In genomic region chrX:128975716-128976115, GRCh38 we compare ENCODE assay signal across 9 cellular contexts.
DNase-seq lines count a peak whose midpoint lies in the region; ATAC-seq, FAIRE-seq and TF ChIP-seq lines count a peak whose summit lies in the region.
"Had no signal": no experiment of that assay in that cellular context is flagged by ENCODE, and none has a peak within 500 bp of the region (broad histone marks: within the 10 kb centered on the region; RNA-seq: fewer than 3 reads in every experiment).

No MANE protein-coding gene starts in this region.

- no peaks in the 10 kb centered on the region for H3K36me3 ChIP-seq in H1 (ENCODE audit: control insufficient read depth in 2 of 4, insufficient read depth in 4 of 4, low read length in 3 of 4)
- H3K36me3 ChIP-seq in osteoblast (ENCODE audit: insufficient read depth, low read length): no peaks in the 10 kb centered on the region
- H3K36me3 ChIP-seq in ascending aorta: no peaks in the 10 kb centered on the region

- peak; percentile 86 to 89 for TF ChIP-seq RAD21 in H1 (IDR thresholded peaks at IDR 0.05 in 1 of 2, conservative IDR thresholded peaks at IDR 0.05 in 1 of 2; ENCODE audit: low read depth in 2 of 2, low read length in 2 of 2)

- TF ChIP-seq POLR2A in H1 (IDR thresholded peaks at IDR 0.05; ENCODE audit: control extremely low read depth in 1 of 2, low read depth in 2 of 2, low read length in 2 of 2): no peak

- H4K20me1 ChIP-seq in H1 (replicated peaks in 1 of 2; ENCODE audit: control insufficient read depth in 1 of 2, insufficient read depth in 2 of 2, low read length in 2 of 2) (no peaks in the 10 kb centered on the region), osteoblast (ENCODE audit: insufficient read depth, low read length) (no peaks in the 10 kb centered on the region)

- no peaks in the 10 kb centered on the region for H3K23me2 ChIP-seq in H1 (ENCODE audit: low read depth, low read length)

- CTCF ChIA-PET in activated CD4-positive, alpha-beta T cell treated with anti-CD3 and anti-CD28 coated beads for 36 hours (lab: Charles Lee): interaction anchor here (0.6 to 0.9 kb wide), 3 partner anchors 210 to 468 kb away, joined by 3 read pairs; no protein-coding TSS in a partner anchor
- CTCF ChIA-PET in H1 (lab: Charles Lee; ENCODE audit: partially characterized antibody): interaction anchor here (0.6 to 3.7 kb wide), 11 partner anchors 9 to 870 kb away, joined by 3 to 24 read pairs (median 4); no protein-coding TSS in a partner anchor

- H3K4me3 ChIP-seq in H1 (ENCODE audit: extremely low read depth in 1 of 4, insufficient read depth in 2 of 4, low read depth in 3 of 4, low read length in 4 of 4) (no peak overlapping the region), osteoblast (ENCODE audit: insufficient read depth, low read length) (no peak overlapping the region), ascending aorta (no peak overlapping the region)

- WGBS in H1 (ENCODE audit: extremely low coverage in 1 of 2, insufficient coverage in 1 of 2, insufficient read length in 1 of 2, insufficient replicate concordance in 2 of 2, low coverage in 1 of 2, low lambda C conversion rate in 2 of 2, missing lambda C conversion rate in 1 of 2), 2 experiments: 46% methylated on average over 2 of the region's 6 CpGs; no CpG with 5 or more reads in 1 of the 2 experiments

- H2BK120ac ChIP-seq in H1 (replicated peaks; ENCODE audit: low read depth, low read length): no peak overlapping the region

- no peak overlapping the region for H2AK5ac ChIP-seq in H1 (ENCODE audit: low read depth, low read length)

- no peak overlapping the region for H3K18ac ChIP-seq in H1 (ENCODE audit: extremely low read depth, low read length)

- H2BK12ac ChIP-seq in H1 (ENCODE audit: low read depth, low read length): no peak overlapping the region

- H3K9ac ChIP-seq in H1 (replicated peaks in 1 of 4; ENCODE audit: extremely low read depth in 1 of 4, low read depth in 3 of 4, low read length in 3 of 4): no peak overlapping the region

- peak; percentile 42 for DNase-seq in activated CD4-positive, alpha-beta T cell treated with anti-CD3 and anti-CD28 coated beads for 36 hours
- no peak for DNase-seq in activated CD4-positive, alpha-beta T cell treated with anti-CD3 and anti-CD28 coated beads for 4 hours
- peak; percentile 52 for DNase-seq in NCI-H748 treated with DMSO at 0.1 percent for 48 hours (lab: John Stamatoyannopoulos, UW)
- peak; percentile 31 to 83 for DNase-seq in H1 (ENCODE audit: low read depth in 1 of 2, low spot score in 2 of 2)
- no peak for DNase-seq in osteoblast (ENCODE audit: insufficient read length, low spot score, missing footprints)
- no peak for DNase-seq in ascending aorta (ENCODE audit: low spot score in 2 of 2)
- DNase-seq in NCI-H2227 treated with DMSO at 0.1 percent for 48 hours (lab: John Stamatoyannopoulos, UW): no peak

- H3K27ac Mint-ChIP-seq in activated CD4-positive, alpha-beta T cell treated with anti-CD3 and anti-CD28 coated beads for 36 hours: no peak overlapping the region

- H3K79me2 ChIP-seq in H1 (ENCODE audit: control insufficient read depth in 1 of 2, insufficient read depth in 2 of 2, low read length in 2 of 2) (no peaks in the 10 kb centered on the region), osteoblast (ENCODE audit: insufficient read depth, low read length) (no peaks in the 10 kb centered on the region)

- H3K36me3 Mint-ChIP-seq in activated CD4-positive, alpha-beta T cell treated with anti-CD3 and anti-CD28 coated beads for 36 hours (ENCODE audit: low read depth): no peaks in the 10 kb centered on the region
- H3K36me3 Mint-ChIP-seq: naive thymus-derived CD4-positive, alpha-beta T cell had no signal

- peak; percentile 99 for FAIRE-seq in H1 (lab: Jason Lieb, UNC)

- H3K4me3 Mint-ChIP-seq in activated CD4-positive, alpha-beta T cell treated with anti-CD3 and anti-CD28 coated beads for 36 hours: no peak overlapping the region
- H3K4me3 Mint-ChIP-seq: naive thymus-derived CD4-positive, alpha-beta T cell had no signal

- intact Hi-C loops in activated CD4-positive, alpha-beta T cell treated with anti-CD3 and anti-CD28 coated beads for 36 hours (cut with DNase I, micrococcal nuclease): loop anchor here in 1 of 2 experiments (5.0 kb wide), 1 partner anchor 868 kb away; no protein-coding TSS in a partner anchor
- intact Hi-C loops in ascending aorta (cut with DNase I): no loop called here

- ATAC-seq in activated CD4-positive, alpha-beta T cell treated with anti-CD3 and anti-CD28 coated beads for 36 hours: no peak
- ATAC-seq in HG02623 (IDR thresholded peaks at IDR 0.05; ENCODE audit: unreplicated experiment): peak; percentile 67
- ATAC-seq: naive thymus-derived CD4-positive, alpha-beta T cell had no signal

- no peaks in the 10 kb centered on the region for H3K9me3 Mint-ChIP-seq in activated CD4-positive, alpha-beta T cell treated with anti-CD3 and anti-CD28 coated beads for 36 hours (ENCODE audit: low read depth)
- H3K9me3 Mint-ChIP-seq: naive thymus-derived CD4-positive, alpha-beta T cell had no signal

- no peak overlapping the region for H3K56ac ChIP-seq in H1 (replicated peaks; ENCODE audit: insufficient read length, low read depth, low read length)

- no peak overlapping the region for H3K23ac ChIP-seq in H1 (ENCODE audit: insufficient read length)

- no peak overlapping the region for H2BK20ac ChIP-seq in H1 (ENCODE audit: low read length)

- POLR2A ChIA-PET in activated CD4-positive, alpha-beta T cell treated with anti-CD3 and anti-CD28 coated beads for 36 hours (lab: Charles Lee): no interaction called here
- POLR2A ChIA-PET in H1 (lab: Charles Lee; ENCODE audit: partially characterized antibody): no interaction called here

- no peak for TF ChIP-seq EP300 in H1 (IDR thresholded peaks at IDR 0.05; ENCODE audit: borderline replicate concordance in 1 of 2, low read depth in 2 of 2, low read length in 2 of 2)

- H3K4me1 Mint-ChIP-seq in activated CD4-positive, alpha-beta T cell treated with anti-CD3 and anti-CD28 coated beads for 36 hours: no peaks in the 10 kb centered on the region
- H3K4me1 Mint-ChIP-seq: naive thymus-derived CD4-positive, alpha-beta T cell had no signal

- no peak overlapping the region for H2BK5ac ChIP-seq in H1 (ENCODE audit: low read depth, low read length)

- no peaks in the 10 kb centered on the region for H3K27me3 Mint-ChIP-seq in activated CD4-positive, alpha-beta T cell treated with anti-CD3 and anti-CD28 coated beads for 36 hours

- no peak overlapping the region for H3K27ac ChIP-seq in H1 (ENCODE audit: low read depth, low read length)
- no peak overlapping the region for H3K27ac ChIP-seq in osteoblast (ENCODE audit: low read depth, low read length)
- no peak overlapping the region for H3K27ac ChIP-seq in ascending aorta

- no peaks in the 10 kb centered on the region for H3K27me3 ChIP-seq in H1 (replicated peaks in 1 of 4; ENCODE audit: control insufficient read depth in 3 of 4, extremely low read depth in 1 of 4, insufficient read depth in 3 of 4, low read length in 3 of 4)
- no peaks in the 10 kb centered on the region for H3K27me3 ChIP-seq in osteoblast (ENCODE audit: insufficient read depth, low read length)
- H3K27me3 ChIP-seq in ascending aorta: no peaks in the 10 kb centered on the region

- no peak overlapping the region for H3K4ac ChIP-seq in H1 (replicated peaks; ENCODE audit: insufficient read length, low read depth, low read length)

- no peak overlapping the region for H4K8ac ChIP-seq in H1 (ENCODE audit: extremely low read depth, insufficient read depth, low read length)

- H4K91ac ChIP-seq in H1 (replicated peaks; ENCODE audit: insufficient read length, low read length): no peak overlapping the region

- no peaks in the 10 kb centered on the region for H3K79me1 ChIP-seq in H1 (ENCODE audit: low read depth, low read length)

- H3K9me3 ChIP-seq in H1 (ENCODE audit: insufficient read depth in 2 of 2, low read depth in 1 of 2, low read length in 1 of 2) (no peaks in the 10 kb centered on the region), osteoblast (ENCODE audit: low read depth, low read length) (no peaks in the 10 kb centered on the region), ascending aorta (no peaks in the 10 kb centered on the region)

- no peak overlapping the region for H4K5ac ChIP-seq in H1 (ENCODE audit: insufficient read length, low read depth, low read length)

- no peak overlapping the region for H3K14ac ChIP-seq in H1 (ENCODE audit: insufficient read length)

- H3K4me1 ChIP-seq in H1 (replicated peaks in 1 of 4; ENCODE audit: control insufficient read depth in 3 of 4, insufficient read depth in 4 of 4, low read length in 3 of 4) (peaks cover 0 to 3% (median 1%) of the 10 kb centered on the region in 4 experiments; a peak in 2 of 7 replicates), osteoblast (ENCODE audit: insufficient read depth, low read length) (no peaks in the 10 kb centered on the region), ascending aorta (no peaks in the 10 kb centered on the region)

- H3K4me2 ChIP-seq in H1 (ENCODE audit: insufficient read depth in 1 of 2, low read depth in 2 of 2, low read length in 2 of 2) (no peak overlapping the region), osteoblast (ENCODE audit: insufficient read depth, low read length) (no peak overlapping the region)

- TF ChIP-seq CTCF in H1 (IDR thresholded peaks at IDR 0.05; ENCODE audit: control extremely low read depth in 1 of 3, insufficient read depth in 1 of 3, low read depth in 1 of 3, low read length in 3 of 3) (peak; percentile 67 to 83 (median 71)), osteoblast (IDR thresholded peaks at IDR 0.05; ENCODE audit: extremely low read depth, low read depth, low read length) (peak; percentile 40), ascending aorta (IDR thresholded peaks at IDR 0.05) (peak in 1 of 3 experiments; percentile 6)

- no peak overlapping the region for H2BK15ac ChIP-seq in H1 (ENCODE audit: low read length)

- peak overlapping the region; percentile 44; the same call in 1 of the 2 replicates for H2AFZ ChIP-seq in H1 (ENCODE audit: low read length)
- no peak overlapping the region for H2AFZ ChIP-seq in osteoblast (ENCODE audit: low read length)

TF ChIP-seq in H1, 55 proteins besides CTCF, POLR2A, EP300 and RAD21 (continues in another document):
- no peak for TF ChIP-seq ZNF274 (IDR thresholded peaks at IDR 0.05; ENCODE audit: borderline replicate concordance, extremely low read depth, low read length)
- TF ChIP-seq RXRA (IDR thresholded peaks at IDR 0.05; ENCODE audit: insufficient read depth, low read depth, low read length): no peak
- TF ChIP-seq NRF1 (IDR thresholded peaks at IDR 0.05; ENCODE audit: low read depth, low read length): no peak
- no peak for TF ChIP-seq EZH2 (IDR thresholded peaks at IDR 0.05; ENCODE audit: low read depth, low read length, severe bottlenecking)
- TF ChIP-seq NANOG (IDR thresholded peaks at IDR 0.05; ENCODE audit: insufficient read depth, low read depth, low read length, poor library complexity, severe bottlenecking): no peak
- no peak for TF ChIP-seq RBBP5 (IDR thresholded peaks at IDR 0.05; ENCODE audit: borderline replicate concordance, low read depth, low read length)
- no peak for TF ChIP-seq BACH1 (IDR thresholded peaks at IDR 0.05; ENCODE audit: low read length)
- TF ChIP-seq KDM1A (IDR thresholded peaks at IDR 0.05; ENCODE audit: borderline replicate concordance, low read length): no peak
- TF ChIP-seq PHF8 (conservative IDR thresholded peaks at IDR 0.05; ENCODE audit: low read depth, low read length): no peak
- TF ChIP-seq CHD2 (IDR thresholded peaks at IDR 0.05; ENCODE audit: low read length): no peak
- no peak for TF ChIP-seq SIRT6 (IDR thresholded peaks at IDR 0.05; ENCODE audit: low read length)

Comparison
In these comparisons a context has a peak if more than half of its experiments do, and no peak if none do; other contexts are left out.
1. DNase-seq: peak in activated CD4-positive, alpha-beta T cell treated with anti-CD3 and anti-CD28 coated beads for 36 hours (single experiment), NCI-H748 treated with DMSO at 0.1 percent for 48 hours (single experiment) and H1 (2 of 2); none in activated CD4-positive, alpha-beta T cell treated with anti-CD3 and anti-CD28 coated beads for 4 hours (0 of 2), osteoblast (single experiment), ascending aorta (0 of 2) and NCI-H2227 treated with DMSO at 0.1 percent for 48 hours (single experiment).